21 cellular contexts compared by ENCODE assay signal in the genomic region with DNA sequence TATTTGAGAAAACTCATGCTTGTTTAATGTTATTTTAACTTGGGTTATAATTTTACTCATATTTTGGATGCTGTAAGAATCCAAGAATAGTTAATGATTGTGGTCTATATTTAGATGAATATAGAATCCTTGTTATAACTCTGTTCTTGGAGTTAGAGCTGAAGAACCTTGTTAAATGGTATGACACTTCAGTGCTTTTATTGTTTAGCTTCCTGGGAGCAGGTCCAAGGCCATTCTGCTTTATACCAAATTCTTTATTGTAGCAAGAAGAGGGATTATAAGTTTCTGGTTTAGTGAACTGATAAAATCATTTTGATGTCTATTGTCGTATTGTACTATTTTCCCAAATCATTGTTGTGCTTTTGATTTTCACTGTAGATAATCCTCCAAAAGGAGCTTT.
A peak's percentile ranks its signal among the peaks of the same experiment; 100 is the strongest.
DNase-seq lines count a peak whose midpoint lies in the region; ATAC-seq and TF ChIP-seq lines count a peak whose summit lies in the region.
"Had no signal": no experiment of that assay in that cellular context is flagged by ENCODE, and none has a peak within 500 bp of the region (broad histone marks: within the 10 kb centered on the region; RNA-seq: fewer than 3 reads in every experiment).

No MANE protein-coding gene starts in this region.

- intact Hi-C loops in A673 (cut with micrococcal nuclease; ENCODE audit: unreplicated experiment) = no loop called here
- intact Hi-C loops in left colon (cut with DNase I, micrococcal nuclease) = no loop called here

- no peaks in the 10 kb centered on the region for H3K9me3 ChIP-seq in A673 (ENCODE audit: low read depth, low read length, poor library complexity, severe bottlenecking)
- H3K9me3 ChIP-seq: MG63 had no signal

- H3K4me1 ChIP-seq in A673 (ENCODE audit: insufficient read depth, low read length, poor library complexity, severe bottlenecking) = peaks cover 14% of the 10 kb centered on the region

- in situ Hi-C loops in Caki2 (cut with HindIII; ENCODE audit: low pct_unique_long_range_greater_than_20kb, low sequenced_read_pairs) = no loop called here

- H3K27me3 Mint-ChIP-seq in type B pancreatic cell = no peaks in the 10 kb centered on the region
- H3K27me3 Mint-ChIP-seq: IgD-negative memory B cell had no signal

- BruUV-seq in A673 (replicated peaks; lab: Mats Ljungman, UMichigan) = no TSS peak

- CTCF ChIA-PET in A673 (lab: Charles Lee) = no interaction called here

- H3K4me1 Mint-ChIP-seq in type B pancreatic cell (ENCODE audit: unreplicated experiment) = no peaks in the 10 kb centered on the region

- H3K4me3 Mint-ChIP-seq in type B pancreatic cell = no peak overlapping the region
- H3K4me3 Mint-ChIP-seq: IgD-negative memory B cell had no signal

- DNase-seq in A673 (ENCODE audit: low spot score) (peak; percentile 42), Caki2 (ENCODE audit: low read depth) (peak; percentile 1), left colon (no peak), type B pancreatic cell (ENCODE audit: extremely low spot score, unreplicated experiment) (no peak), NCI-H1048 (lab: John Stamatoyannopoulos, UW) (no peak)
- DNase-seq: AML-193, DND-41, Karpas-422, MG63, NCI-H1092, NCI-H1436 treated with DMSO at 0.1 percent for 48 hours, NCI-H2029, NCI-H774, OCI-M1, SIG-M5 had no signal

- H3K27ac ChIP-seq in A673 (ENCODE audit: low read depth, low read length, poor library complexity, severe bottlenecking) (no peak overlapping the region), VCaP (peak overlapping the region; percentile 15; the same call in 1 of the 2 replicates)
- H3K27ac ChIP-seq: C4-2B, HL-60 had no signal

- ATAC-seq in left colon (peak; percentile 40), HG02798 (IDR thresholded peaks at IDR 0.05; ENCODE audit: poor library complexity, unreplicated experiment) (no peak)
- ATAC-seq: SK-N-SH treated with all-trans-retinoic acid at 6 μM for 48 hours had no signal

- H3K4me3 ChIP-seq in A673 (ENCODE audit: low read depth, low read length, poor library complexity, severe bottlenecking) = no peak overlapping the region
- H3K4me3 ChIP-seq: MG63 had no signal

- TF ChIP-seq CTCF in A673 (conservative IDR thresholded peaks at IDR 0.05; ENCODE audit: low read depth, low read length) (no peak), VCaP (conservative IDR thresholded peaks at IDR 0.05) (no peak), type B pancreatic cell (conservative IDR thresholded peaks at IDR 0.05) (no peak)

- peaks cover 29% of the 10 kb centered on the region for H3K36me3 Mint-ChIP-seq in type B pancreatic cell

- H3K27ac Mint-ChIP-seq in type B pancreatic cell = no peak overlapping the region
- H3K27ac Mint-ChIP-seq: IgD-negative memory B cell had no signal

- no peaks in the 10 kb centered on the region for H3K9me3 Mint-ChIP-seq in type B pancreatic cell
- H3K9me3 Mint-ChIP-seq: IgD-negative memory B cell had no signal

- no peaks in the 10 kb centered on the region for H3K27me3 ChIP-seq in A673 (replicated peaks; ENCODE audit: insufficient read depth, low read depth, low read length, poor library complexity)
- H3K27me3 ChIP-seq: MG63 had no signal

- no peaks in the 10 kb centered on the region for H3K36me3 ChIP-seq in A673 (ENCODE audit: insufficient read depth, low read length, poor library complexity, severe bottlenecking)
- H3K36me3 ChIP-seq: MG63 had no signal

- POLR2A ChIA-PET in A673 (lab: Charles Lee; ENCODE audit: low non-redundant PET) = no interaction called here

Comparison
In these comparisons a context has a peak if more than half of its experiments do, and no peak if none do; other contexts are left out.
1. DNase-seq: peak in A673 (single experiment) and Caki2 (single experiment); none in left colon (0 of 2), type B pancreatic cell (single experiment) and NCI-H1048 (single experiment).